In the genomic region with DNA sequence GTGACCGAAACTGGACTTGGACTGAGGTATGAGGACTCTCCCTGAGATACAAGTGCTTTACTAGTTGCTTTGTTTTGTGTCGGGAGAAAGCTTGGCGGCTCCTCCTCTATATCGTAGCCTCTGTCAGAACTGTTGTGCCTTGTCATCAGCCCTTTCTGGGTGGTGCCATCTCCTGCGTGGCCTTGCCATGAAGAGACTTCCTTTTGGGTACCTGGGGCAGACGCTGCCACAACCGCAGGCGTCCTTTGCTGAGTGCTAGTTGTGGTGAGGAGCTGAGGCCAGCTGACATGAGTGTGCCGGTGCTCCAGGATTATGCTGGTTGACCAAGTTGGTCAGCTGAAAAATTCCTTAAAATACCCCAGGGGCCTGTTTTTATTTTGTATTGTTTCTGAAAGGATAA, we compare ENCODE assay signal across 15 cellular contexts.
DNase-seq lines count a peak whose midpoint lies in the region; ATAC-seq, FAIRE-seq and TF ChIP-seq lines count a peak whose summit lies in the region.
"Had no signal": no experiment of that assay in that cellular context is flagged by ENCODE, and none has a peak within 500 bp of the region (broad histone marks: within the 10 kb centered on the region; RNA-seq: fewer than 3 reads in every experiment).

No MANE protein-coding gene starts in this region.

- H3K36me3 ChIP-seq in H1 (ENCODE audit: control insufficient read depth in 2 of 4, insufficient read depth in 4 of 4, low read length in 3 of 4) (no peaks in the 10 kb centered on the region), thyroid gland (no peaks in the 10 kb centered on the region)
- H3K36me3 ChIP-seq: SJCRH30 had no signal

- H3K4me1 ChIP-seq in H1 (replicated peaks in 1 of 4; ENCODE audit: control insufficient read depth in 3 of 4, insufficient read depth in 4 of 4, low read length in 3 of 4) (no peaks in the 10 kb centered on the region), thyroid gland (no peaks in the 10 kb centered on the region)
- H3K4me1 ChIP-seq: SJCRH30 had no signal

- 0 out of 2 replicates have a peak overlapping the region, but pooled peaks have one; percentile 52 for H2BK12ac ChIP-seq in H1 (ENCODE audit: low read depth, low read length)

- 0 out of 2 replicates have a peak overlapping the region, but pooled peaks have one; percentile 37 for H2BK5ac ChIP-seq in H1 (ENCODE audit: low read depth, low read length)

- H3K23ac ChIP-seq in H1 (ENCODE audit: insufficient read length) = no peak overlapping the region

- no peak overlapping the region for H3K18ac ChIP-seq in H1 (ENCODE audit: extremely low read depth, low read length)

- H3K4me1 Mint-ChIP-seq in activated CD4-positive, alpha-beta memory T cell treated with anti-CD3 and anti-CD28 coated beads, Interleukin-2, amount 10 ng/mL, durations not matched to agents 7 days and 5 days = peaks cover 90% of the 10 kb centered on the region
- H3K4me1 Mint-ChIP-seq in stimulated activated naive CD8-positive, alpha-beta T cell treated with anti-CD3 and anti-CD28 coated beads, Interleukin-15, amount 100 ng/mL, for 72 hours = peaks cover 87% of the 10 kb centered on the region

- POLR2A ChIA-PET in activated CD4-positive, alpha-beta memory T cell treated with anti-CD3 and anti-CD28 coated beads, Interleukin-2, amount 10 ng/mL, durations not matched to agents 7 days and 5 days (lab: Charles Lee) = interaction anchor here (0.7 to 11.5 kb wide), 20 partner anchors 6 to 595 kb away, joined by 3 to 301 read pairs (median 4); partner anchors contain the start of genes AKAP11, EPSTI1 and TNFSF11
- POLR2A ChIA-PET in H1 (lab: Charles Lee; ENCODE audit: partially characterized antibody) = no interaction called here

- no peaks in the 10 kb centered on the region for H4K20me1 ChIP-seq in H1 (replicated peaks in 1 of 2; ENCODE audit: control insufficient read depth in 1 of 2, insufficient read depth in 2 of 2, low read length in 2 of 2)

- TF ChIP-seq EP300 in H1 (IDR thresholded peaks at IDR 0.05; ENCODE audit: borderline replicate concordance in 1 of 2, low read depth in 2 of 2, low read length in 2 of 2) = no peak

- no peak for ATAC-seq in Right ventricle myocardium superior (ENCODE audit: poor library complexity)
- ATAC-seq in stimulated activated naive CD8-positive, alpha-beta T cell treated with anti-CD3 and anti-CD28 coated beads, Interleukin-15, amount 100 ng/mL, for 72 hours = peak; percentile 51

- peak overlapping the region; percentile 99 for H3K27ac Mint-ChIP-seq in activated CD4-positive, alpha-beta memory T cell treated with anti-CD3 and anti-CD28 coated beads, Interleukin-2, amount 10 ng/mL, durations not matched to agents 7 days and 5 days
- peak overlapping the region; percentile 72 to 94 for H3K27ac Mint-ChIP-seq in stimulated activated naive CD8-positive, alpha-beta T cell treated with anti-CD3 and anti-CD28 coated beads, Interleukin-15, amount 100 ng/mL, for 72 hours

- no peaks in the 10 kb centered on the region for H3K79me1 ChIP-seq in H1 (ENCODE audit: low read depth, low read length)

- H4K8ac ChIP-seq in H1 (ENCODE audit: extremely low read depth, insufficient read depth, low read length) = no peak overlapping the region

- no peak for TF ChIP-seq RAD21 in H1 (IDR thresholded peaks at IDR 0.05 in 1 of 2, conservative IDR thresholded peaks at IDR 0.05 in 1 of 2; ENCODE audit: low read depth in 2 of 2, low read length in 2 of 2)

- no peak overlapping the region for H3K14ac ChIP-seq in H1 (ENCODE audit: insufficient read length)

- H3K56ac ChIP-seq in H1 (replicated peaks; ENCODE audit: insufficient read length, low read depth, low read length) = no peak overlapping the region

- intact Hi-C loops in Right ventricle myocardium superior (cut with DNase I) = no loop called here
- intact Hi-C loops in cardiac septum (cut with DNase I) = no loop called here
- intact Hi-C loops in thyroid gland (cut with DNase I) = no loop called here

- H2AFZ ChIP-seq in H1 (ENCODE audit: low read length) = no peak overlapping the region

- CTCF ChIA-PET in activated CD4-positive, alpha-beta memory T cell treated with anti-CD3 and anti-CD28 coated beads, Interleukin-2, amount 10 ng/mL, durations not matched to agents 7 days and 5 days (lab: Charles Lee) = interaction anchor here (0.7 to 3.1 kb wide), 9 partner anchors 19 to 594 kb away, joined by 3 to 9 read pairs (median 4); no protein-coding TSS in a partner anchor
- CTCF ChIA-PET in H1 (lab: Charles Lee; ENCODE audit: partially characterized antibody) = interaction anchor here (0.7 kb wide), 1 partner anchor 36 kb away, joined by 3 read pairs; no protein-coding TSS in a partner anchor

- H3K9ac ChIP-seq in H1 (replicated peaks in 1 of 4; ENCODE audit: extremely low read depth in 1 of 4, low read depth in 3 of 4, low read length in 3 of 4) = no peak overlapping the region

- H4K91ac ChIP-seq in H1 (replicated peaks; ENCODE audit: insufficient read length, low read length) = no peak overlapping the region

- no peak overlapping the region for H3K4me2 ChIP-seq in H1 (ENCODE audit: insufficient read depth in 1 of 2, low read depth in 2 of 2, low read length in 2 of 2)

- H3K23me2 ChIP-seq in H1 (ENCODE audit: low read depth, low read length) = no peaks in the 10 kb centered on the region

- H3K27ac ChIP-seq in H1 (ENCODE audit: low read depth, low read length) (no peak overlapping the region), thyroid gland (no peak overlapping the region)
- H3K27ac ChIP-seq: SJCRH30 had no signal

- H3K27me3 ChIP-seq in H1 (replicated peaks in 1 of 4; ENCODE audit: control insufficient read depth in 3 of 4, extremely low read depth in 1 of 4, insufficient read depth in 3 of 4, low read length in 3 of 4) = no peaks in the 10 kb centered on the region
- no peaks in the 10 kb centered on the region for H3K27me3 ChIP-seq in thyroid gland
- H3K27me3 ChIP-seq: SJCRH30 had no signal

- H4K5ac ChIP-seq in H1 (ENCODE audit: insufficient read length, low read depth, low read length) = no peak overlapping the region

- H2BK15ac ChIP-seq in H1 (ENCODE audit: low read length) = no peak overlapping the region

- peak; percentile 39 for DNase-seq in Right ventricle myocardium superior
- DNase-seq in cardiac septum (ENCODE audit: low spot score) = no peak
- DNase-seq in activated CD4-positive, alpha-beta memory T cell treated with anti-CD3 and anti-CD28 coated beads, Interleukin-2, amount 10 ng/mL, durations not matched to agents 7 days and 5 days = peak; percentile 88
- no peak for DNase-seq in H1 (ENCODE audit: low read depth in 1 of 2, low spot score in 2 of 2)
- DNase-seq in stimulated activated naive CD8-positive, alpha-beta T cell treated with anti-CD3 and anti-CD28 coated beads, Interleukin-15, amount 100 ng/mL, for 72 hours = peak; percentile 26 to 66
- DNase-seq in NCI-H1092 treated with DMSO at 0.1 percent for 48 hours (lab: John Stamatoyannopoulos, UW) = no peak
- no peak for DNase-seq in thyroid gland
- no peak for DNase-seq in NK-92 (lab: John Stamatoyannopoulos, UW; ENCODE audit: unreplicated experiment)
- DNase-seq: ACHN, dermis blood vessel endothelial cell, GF-D8, glutamatergic neuron, IMR-90, NCI-H2171 treated with DMSO at 0.1 percent for 48 hours, SJCRH30 had no signal

- H3K9me3 ChIP-seq in H1 (ENCODE audit: insufficient read depth in 2 of 2, low read depth in 1 of 2, low read length in 1 of 2) = no peaks in the 10 kb centered on the region
- H3K9me3 ChIP-seq in thyroid gland = no peaks in the 10 kb centered on the region
- H3K9me3 ChIP-seq: SJCRH30 had no signal

- H3K79me2 ChIP-seq in H1 (ENCODE audit: control insufficient read depth in 1 of 2, insufficient read depth in 2 of 2, low read length in 2 of 2) = no peaks in the 10 kb centered on the region

- no peak for TF ChIP-seq POLR2A in H1 (IDR thresholded peaks at IDR 0.05; ENCODE audit: control extremely low read depth in 1 of 2, low read depth in 2 of 2, low read length in 2 of 2)
- no peak for TF ChIP-seq POLR2A in thyroid gland (IDR thresholded peaks at IDR 0.05)

- TF ChIP-seq CTCF in H1 (IDR thresholded peaks at IDR 0.05; ENCODE audit: control extremely low read depth in 1 of 3, insufficient read depth in 1 of 3, low read depth in 1 of 3, low read length in 3 of 3) = no peak
- TF ChIP-seq CTCF in thyroid gland (IDR thresholded peaks at IDR 0.05) = no peak

- no peaks in the 10 kb centered on the region for H3K9me3 Mint-ChIP-seq in activated CD4-positive, alpha-beta memory T cell treated with anti-CD3 and anti-CD28 coated beads, Interleukin-2, amount 10 ng/mL, durations not matched to agents 7 days and 5 days
- H3K9me3 Mint-ChIP-seq in stimulated activated naive CD8-positive, alpha-beta T cell treated with anti-CD3 and anti-CD28 coated beads, Interleukin-15, amount 100 ng/mL, for 72 hours = peaks cover 0 to 28% of the 10 kb centered on the region in 2 donors

- H3K4ac ChIP-seq in H1 (replicated peaks; ENCODE audit: insufficient read length, low read depth, low read length) = no peak overlapping the region

- H3K27me3 Mint-ChIP-seq in activated CD4-positive, alpha-beta memory T cell treated with anti-CD3 and anti-CD28 coated beads, Interleukin-2, amount 10 ng/mL, durations not matched to agents 7 days and 5 days = no peaks in the 10 kb centered on the region
- no peaks in the 10 kb centered on the region for H3K27me3 Mint-ChIP-seq in stimulated activated naive CD8-positive, alpha-beta T cell treated with anti-CD3 and anti-CD28 coated beads, Interleukin-15, amount 100 ng/mL, for 72 hours

- H3K4me3 Mint-ChIP-seq in activated CD4-positive, alpha-beta memory T cell treated with anti-CD3 and anti-CD28 coated beads, Interleukin-2, amount 10 ng/mL, durations not matched to agents 7 days and 5 days = peak overlapping the region; percentile 65
- peak overlapping the region; percentile 74 to 92 for H3K4me3 Mint-ChIP-seq in stimulated activated naive CD8-positive, alpha-beta T cell treated with anti-CD3 and anti-CD28 coated beads, Interleukin-15, amount 100 ng/mL, for 72 hours

- FAIRE-seq in H1 (lab: Jason Lieb, UNC) = no peak

- whole genome bisulfite sequencing in H1 (ENCODE audit: extremely low coverage in 1 of 2, insufficient coverage in 1 of 2, insufficient read length in 1 of 2, insufficient replicate concordance in 2 of 2, low coverage in 1 of 2, low lambda C conversion rate in 2 of 2, missing lambda C conversion rate in 1 of 2), 2 experiments = 92% methylated on average over 9 of the region's 9 CpGs; no CpG with 5 or more reads in 1 of the 2 experiments
- 89% methylated on average over 9 of the region's 9 CpGs for WGBS in thyroid gland, 2 donors

- H2BK20ac ChIP-seq in H1 (ENCODE audit: low read length) = no peak overlapping the region

- H3K4me3 ChIP-seq in H1 (ENCODE audit: extremely low read depth in 1 of 4, insufficient read depth in 2 of 4, low read depth in 3 of 4, low read length in 4 of 4) (no peak overlapping the region), thyroid gland (replicated peaks in 1 of 3) (no peak overlapping the region)
- H3K4me3 ChIP-seq: SJCRH30 had no signal

- H3K36me3 Mint-ChIP-seq in activated CD4-positive, alpha-beta memory T cell treated with anti-CD3 and anti-CD28 coated beads, Interleukin-2, amount 10 ng/mL, durations not matched to agents 7 days and 5 days (ENCODE audit: low read depth) = peaks cover 19% of the 10 kb centered on the region

- H2BK120ac ChIP-seq in H1 (replicated peaks; ENCODE audit: low read depth, low read length) = no peak overlapping the region

- H2AK5ac ChIP-seq in H1 (ENCODE audit: low read depth, low read length) = no peak overlapping the region

TF ChIP-seq in H1, 55 proteins besides CTCF, POLR2A, EP300 and RAD21 (continues in another document):
- TF ChIP-seq RFX5 (IDR thresholded peaks at IDR 0.05; ENCODE audit: borderline replicate concordance, low read depth, low read length) = no peak

Comparison
In these comparisons a context has a peak if more than half of its experiments do, and no peak if none do; other contexts are left out.
1. DNase-seq: peak in Right ventricle myocardium superior (single experiment), activated CD4-positive, alpha-beta memory T cell treated with anti-CD3 and anti-CD28 coated beads, Interleukin-2, amount 10 ng/mL, durations not matched to agents 7 days and 5 days (single experiment) and stimulated activated naive CD8-positive, alpha-beta T cell treated with anti-CD3 and anti-CD28 coated beads, Interleukin-15, amount 100 ng/mL, for 72 hours (2 of 2); none in cardiac septum (single experiment), H1 (0 of 2), NCI-H1092 treated with DMSO at 0.1 percent for 48 hours (single experiment), thyroid gland (0 of 2) and NK-92 (single experiment).